In genomic region chr9:129560849-129561248, GRCh38 we compare ENCODE assay signal across 1 cellular context.
A peak's percentile ranks its signal among the peaks of the same experiment; 100 is the strongest.
TF ChIP-seq lines count a peak whose summit lies in the region.

No MANE protein-coding gene starts in this region.

TF ChIP-seq in HepG2, 621 proteins besides CTCF, POLR2A, EP300 and RAD21 (continued from another document and continues in another):
- no peak for TF ChIP-seq HINFP (CRISPR knock-in tag; IDR thresholded peaks at IDR 0.05; ENCODE audit: low read depth)
- no peak for TF ChIP-seq SPEN (CRISPR knock-in tag; IDR thresholded peaks at IDR 0.05; ENCODE audit: low read depth)
- TF ChIP-seq HDAC1 (CRISPR knock-in tag; IDR thresholded peaks at IDR 0.05) = 0 out of 2 replicates have a peak, but pooled peaks have one; percentile 36
- TF ChIP-seq MEF2D (CRISPR knock-in tag; IDR thresholded peaks at IDR 0.05) = no peak
- no peak for TF ChIP-seq ZNF574 (CRISPR knock-in tag; IDR thresholded peaks at IDR 0.05)
- TF ChIP-seq HMGXB3 (CRISPR knock-in tag; IDR thresholded peaks at IDR 0.05; ENCODE audit: borderline replicate concordance) = no peak
- TF ChIP-seq PAXIP1 (CRISPR knock-in tag; conservative IDR thresholded peaks at IDR 0.05) = 0 out of 2 replicates have a peak, but pooled peaks have one; percentile 15
- no peak for TF ChIP-seq ZNF75D (CRISPR knock-in tag; IDR thresholded peaks at IDR 0.05; ENCODE audit: borderline replicate concordance)
- TF ChIP-seq ZNF383 (CRISPR knock-in tag; IDR thresholded peaks at IDR 0.05; ENCODE audit: borderline replicate concordance) = no peak
- peak; percentile 98 for TF ChIP-seq ZBTB38 (CRISPR knock-in tag; IDR thresholded peaks at IDR 0.05)
- no peak for TF ChIP-seq PHF8 (CRISPR knock-in tag; IDR thresholded peaks at IDR 0.05)
- no peak for TF ChIP-seq MBNL3 (CRISPR knock-in tag; conservative IDR thresholded peaks at IDR 0.05)
- no peak for TF ChIP-seq ATF3 (CRISPR knock-in tag; IDR thresholded peaks at IDR 0.05)
- no peak for TF ChIP-seq THYN1 (CRISPR knock-in tag; IDR thresholded peaks at IDR 0.05; ENCODE audit: borderline replicate concordance, low read depth)
- TF ChIP-seq ZNF317 (CRISPR knock-in tag; IDR thresholded peaks at IDR 0.05) = no peak
- TF ChIP-seq MAF1 (CRISPR knock-in tag; IDR thresholded peaks at IDR 0.05; ENCODE audit: borderline replicate concordance) = no peak
- TF ChIP-seq RXRA (CRISPR knock-in tag; IDR thresholded peaks at IDR 0.05) = peak; percentile 62; the same call in 1 of the 2 replicates
- TF ChIP-seq ZBTB33 (CRISPR knock-in tag; IDR thresholded peaks at IDR 0.05) = peak; percentile 96
- peak; percentile 32; the same call in 1 of the 2 replicates for TF ChIP-seq HOXA3 (CRISPR knock-in tag; IDR thresholded peaks at IDR 0.05)
- TF ChIP-seq ZNF687 (CRISPR knock-in tag; IDR thresholded peaks at IDR 0.05) = peak; percentile 91
- no peak for TF ChIP-seq ZNF709 (CRISPR knock-in tag; IDR thresholded peaks at IDR 0.05)
- TF ChIP-seq TARDBP (CRISPR knock-in tag; IDR thresholded peaks at IDR 0.05) = no peak
- no peak for TF ChIP-seq MYPOP (CRISPR knock-in tag; IDR thresholded peaks at IDR 0.05)
- TF ChIP-seq PRPF4 (IDR thresholded peaks at IDR 0.05; ENCODE audit: low read depth, low read length, poor library complexity, severe bottlenecking) = peak; percentile 50
- TF ChIP-seq ZNF607 (CRISPR knock-in tag; IDR thresholded peaks at IDR 0.05; ENCODE audit: borderline replicate concordance) = no peak
- no peak for TF ChIP-seq KDM3A (CRISPR knock-in tag; IDR thresholded peaks at IDR 0.05; ENCODE audit: low read depth)
- no peak for TF ChIP-seq ZBTB39 (CRISPR knock-in tag; IDR thresholded peaks at IDR 0.05)
- TF ChIP-seq ZNF121 (CRISPR knock-in tag; IDR thresholded peaks at IDR 0.05) = no peak
- no peak for TF ChIP-seq ZNF781 (CRISPR knock-in tag; IDR thresholded peaks at IDR 0.05; ENCODE audit: borderline replicate concordance, not compliant biosample characterization)
- TF ChIP-seq ZNF550 (CRISPR knock-in tag; IDR thresholded peaks at IDR 0.05; ENCODE audit: borderline replicate concordance) = no peak
- peak; percentile 79 for TF ChIP-seq NR2F6 (IDR thresholded peaks at IDR 0.05)
- peak; percentile 58; the same call in 1 of the 2 replicates for TF ChIP-seq NR2F6 (CRISPR knock-in tag; IDR thresholded peaks at IDR 0.05)
- TF ChIP-seq HDAC2 (CRISPR knock-in tag; IDR thresholded peaks at IDR 0.05) = peak; percentile 35; the same call in 1 of the 2 replicates
